Comparison of ENCODE assay signal across 16 cellular contexts in genomic region chr11:101430236-101430635, GRCh38.
"Had no signal": no experiment of that assay in that cellular context is flagged by ENCODE, and none has a peak within 500 bp of the region (broad histone marks: within the 10 kb centered on the region; RNA-seq: fewer than 3 reads in every experiment).

No MANE protein-coding gene starts in this region.

- ATAC-seq: gastrocnemius medialis; stimulated activated effector memory CD8-positive, alpha-beta T cell treated with anti-CD3 and anti-CD28 coated beads, Interleukin-12 subunit alpha, Interleukin-12 subunit beta, amount 100 ng/mL, for 72 hours; T-helper 17 cell had no signal

- H3K27ac Mint-ChIP-seq: stimulated activated effector memory CD8-positive, alpha-beta T cell treated with anti-CD3 and anti-CD28 coated beads, Interleukin-12 subunit alpha, Interleukin-12 subunit beta, amount 100 ng/mL, for 72 hours; T-helper 17 cell had no signal

- DNase-seq: activated naive CD4-positive, alpha-beta T cell treated with anti-CD3 and anti-CD28 coated beads, Interleukin-2, amount 50 U/mL, for 16 hours; activated T-cell treated with anti-CD3 and anti-CD28 coated beads, Interleukin-2, amount 50 U/mL, for 1 hour; adrenal gland; effector memory CD4-positive, alpha-beta T cell; gastrocnemius medialis; hypothalamus; retina; T-helper 17 cell; tibial artery had no signal

- H3K27me3 ChIP-seq: adrenal gland, gastrocnemius medialis, tibial artery had no signal

- H2AFZ ChIP-seq: parathyroid adenoma had no signal

- H3K27me3 Mint-ChIP-seq: brain; central memory CD8-positive, alpha-beta T cell; T-helper 17 cell had no signal

- H3K27ac ChIP-seq: adrenal gland, gastrocnemius medialis, parathyroid adenoma, tibial artery had no signal

- H3K4me1 ChIP-seq: adrenal gland, parathyroid adenoma had no signal

- H3K4me1 Mint-ChIP-seq: central memory CD8-positive, alpha-beta T cell; stimulated activated effector memory CD8-positive, alpha-beta T cell treated with anti-CD3 and anti-CD28 coated beads, Interleukin-12 subunit alpha, Interleukin-12 subunit beta, amount 100 ng/mL, for 72 hours; T-helper 17 cell had no signal

- FAIRE-seq: small intestine, TTC549 had no signal

- H3K9me3 ChIP-seq: gastrocnemius medialis had no signal

- H3K4me3 Mint-ChIP-seq: central memory CD8-positive, alpha-beta T cell; neural crest cell; stimulated activated effector memory CD8-positive, alpha-beta T cell treated with anti-CD3 and anti-CD28 coated beads, Interleukin-12 subunit alpha, Interleukin-12 subunit beta, amount 100 ng/mL, for 72 hours; T-helper 17 cell had no signal

- H3K9ac ChIP-seq: parathyroid adenoma had no signal

- H3K4me3 ChIP-seq: adrenal gland, gastrocnemius medialis, tibial artery had no signal

- H3K36me3 ChIP-seq: adrenal gland, gastrocnemius medialis, tibial artery had no signal

- H3K36me3 Mint-ChIP-seq: brain; stimulated activated effector memory CD8-positive, alpha-beta T cell treated with anti-CD3 and anti-CD28 coated beads, Interleukin-12 subunit alpha, Interleukin-12 subunit beta, amount 100 ng/mL, for 72 hours had no signal

- H3K79me2 ChIP-seq: parathyroid adenoma had no signal
